In genomic region chr2:105847056-105847455, GRCh38 we compare ENCODE assay signal across 15 cellular contexts.
A peak's percentile ranks its signal among the peaks of the same experiment; 100 is the strongest.
DNase-seq lines count a peak whose midpoint lies in the region; ATAC-seq and TF ChIP-seq lines count a peak whose summit lies in the region.
"Had no signal": no experiment of that assay in that cellular context is flagged by ENCODE, and none has a peak within 500 bp of the region (broad histone marks: within the 10 kb centered on the region; RNA-seq: fewer than 3 reads in every experiment).

No MANE protein-coding gene starts in this region.

- no peak for DNase-seq in activated T-cell treated with anti-CD3 and anti-CD28 coated beads, Interleukin-2, amount 50 U/mL, for 24 hours
- no peak for DNase-seq in activated T-cell treated with anti-CD3 and anti-CD28 coated beads, Interleukin-2, amount 50 U/mL, for 1 hour
- DNase-seq in CD8-positive, alpha-beta T cell = no peak
- DNase-seq in activated naive CD8-positive, alpha-beta T cell treated with anti-CD3 and anti-CD28 coated beads for 36 hours = no peak
- DNase-seq in progenitor cell of endocrine pancreas (ENCODE audit: low spot score, unreplicated experiment) (no peak), epidermal melanocyte (ENCODE audit: insufficient read length, low spot score) (no peak), NCI-H1694 (lab: John Stamatoyannopoulos, UW) (no peak)
- DNase-seq: DND-41; GDM1; NCI-H1436; NK-92 treated with Interleukin-12 subunit alpha and Interleukin-12 subunit beta, amount 100 ng/mL, for 24 hours had no signal

- no peaks in the 10 kb centered on the region for H3K9me3 ChIP-seq in CD8-positive, alpha-beta T cell (ENCODE audit: low read length)
- H3K9me3 ChIP-seq: A549 had no signal

- intact Hi-C loops in CD8-positive, alpha-beta T cell (cut with DNase I, micrococcal nuclease) = no loop called here

- no peak overlapping the region for H3K27ac ChIP-seq in CD8-positive, alpha-beta T cell (ENCODE audit: low read depth, low read length)
- H3K27ac ChIP-seq: A549 had no signal

- H3K4me3 ChIP-seq in CD8-positive, alpha-beta T cell (ENCODE audit: low read depth, low read length) = no peak overlapping the region
- H3K4me3 ChIP-seq: A549, GM23338 had no signal

- no peaks in the 10 kb centered on the region for H3K27me3 Mint-ChIP-seq in activated T-cell treated with anti-CD3 and anti-CD28 coated beads, Interleukin-2, amount 50 U/mL, for 24 hours
- no peaks in the 10 kb centered on the region for H3K27me3 Mint-ChIP-seq in CD8-positive, alpha-beta T cell (ENCODE audit: low read depth)
- no peaks in the 10 kb centered on the region for H3K27me3 Mint-ChIP-seq in activated naive CD8-positive, alpha-beta T cell treated with anti-CD3 and anti-CD28 coated beads for 36 hours
- no peaks in the 10 kb centered on the region for H3K27me3 Mint-ChIP-seq in progenitor cell of endocrine pancreas

- CTCF ChIA-PET in CD8-positive, alpha-beta T cell (lab: Charles Lee) = no interaction called here

- H3K4me1 ChIP-seq in CD8-positive, alpha-beta T cell (ENCODE audit: insufficient read depth, low read length) = peaks cover 72% of the 10 kb centered on the region
- H3K4me1 ChIP-seq: A549 had no signal

- no peak overlapping the region for H3K4me3 Mint-ChIP-seq in activated T-cell treated with anti-CD3 and anti-CD28 coated beads, Interleukin-2, amount 50 U/mL, for 24 hours
- no peak overlapping the region for H3K4me3 Mint-ChIP-seq in CD8-positive, alpha-beta T cell
- no peak overlapping the region for H3K4me3 Mint-ChIP-seq in activated naive CD8-positive, alpha-beta T cell treated with anti-CD3 and anti-CD28 coated beads for 36 hours
- H3K4me3 Mint-ChIP-seq in progenitor cell of endocrine pancreas (ENCODE audit: low read depth) = no peak overlapping the region
- H3K4me3 Mint-ChIP-seq: CD14-positive monocyte, GM23338 had no signal

- POLR2A ChIA-PET in CD8-positive, alpha-beta T cell (lab: Charles Lee) = no interaction called here

- no peak for ATAC-seq in CD8-positive, alpha-beta T cell
- ATAC-seq in esophagus mucosa = no peak
- ATAC-seq: A549, GM23338 had no signal

- peak overlapping the region; percentile 58 for H3K27ac Mint-ChIP-seq in activated T-cell treated with anti-CD3 and anti-CD28 coated beads, Interleukin-2, amount 50 U/mL, for 24 hours
- H3K27ac Mint-ChIP-seq in CD8-positive, alpha-beta T cell = peak overlapping the region; percentile 87
- peak overlapping the region; percentile 60 for H3K27ac Mint-ChIP-seq in activated naive CD8-positive, alpha-beta T cell treated with anti-CD3 and anti-CD28 coated beads for 36 hours
- H3K27ac Mint-ChIP-seq in progenitor cell of endocrine pancreas = peak overlapping the region; percentile 90
- H3K27ac Mint-ChIP-seq: GM23338 had no signal

- peaks cover 6% of the 10 kb centered on the region for H3K9me3 Mint-ChIP-seq in activated T-cell treated with anti-CD3 and anti-CD28 coated beads, Interleukin-2, amount 50 U/mL, for 24 hours
- peaks cover 2% of the 10 kb centered on the region for H3K9me3 Mint-ChIP-seq in CD8-positive, alpha-beta T cell
- peaks cover 1% of the 10 kb centered on the region for H3K9me3 Mint-ChIP-seq in activated naive CD8-positive, alpha-beta T cell treated with anti-CD3 and anti-CD28 coated beads for 36 hours
- H3K9me3 Mint-ChIP-seq in progenitor cell of endocrine pancreas (ENCODE audit: low read depth) = peaks cover 3% of the 10 kb centered on the region
- H3K9me3 Mint-ChIP-seq: GM23338 had no signal

- no peaks in the 10 kb centered on the region for H3K36me3 ChIP-seq in CD8-positive, alpha-beta T cell (ENCODE audit: insufficient read depth, low read length)

- H3K27me3 ChIP-seq in CD8-positive, alpha-beta T cell (ENCODE audit: insufficient read depth, low read length) = no peaks in the 10 kb centered on the region

- peaks cover 85% of the 10 kb centered on the region for H3K4me1 Mint-ChIP-seq in activated T-cell treated with anti-CD3 and anti-CD28 coated beads, Interleukin-2, amount 50 U/mL, for 24 hours (ENCODE audit: low read depth)
- peaks cover 78% of the 10 kb centered on the region for H3K4me1 Mint-ChIP-seq in CD8-positive, alpha-beta T cell (ENCODE audit: low read depth)
- H3K4me1 Mint-ChIP-seq in activated naive CD8-positive, alpha-beta T cell treated with anti-CD3 and anti-CD28 coated beads for 36 hours = peaks cover 66% of the 10 kb centered on the region
- peaks cover 14% of the 10 kb centered on the region for H3K4me1 Mint-ChIP-seq in progenitor cell of endocrine pancreas (ENCODE audit: low read depth)

- peaks cover 75% of the 10 kb centered on the region for H3K36me3 Mint-ChIP-seq in activated T-cell treated with anti-CD3 and anti-CD28 coated beads, Interleukin-2, amount 50 U/mL, for 24 hours (ENCODE audit: low read depth)
- peaks cover 51% of the 10 kb centered on the region for H3K36me3 Mint-ChIP-seq in CD8-positive, alpha-beta T cell
- H3K36me3 Mint-ChIP-seq in activated naive CD8-positive, alpha-beta T cell treated with anti-CD3 and anti-CD28 coated beads for 36 hours = peaks cover 60% of the 10 kb centered on the region
- H3K36me3 Mint-ChIP-seq in progenitor cell of endocrine pancreas (ENCODE audit: insufficient read depth) = peaks cover 13% of the 10 kb centered on the region

- no peak for TF ChIP-seq CTCF in CD8-positive, alpha-beta T cell (IDR thresholded peaks at IDR 0.05)
- TF ChIP-seq CTCF in progenitor cell of endocrine pancreas (IDR thresholded peaks at IDR 0.05; ENCODE audit: unreplicated experiment) = no peak
